ENCODE assay signal across 13 cellular contexts in the genomic region with DNA sequence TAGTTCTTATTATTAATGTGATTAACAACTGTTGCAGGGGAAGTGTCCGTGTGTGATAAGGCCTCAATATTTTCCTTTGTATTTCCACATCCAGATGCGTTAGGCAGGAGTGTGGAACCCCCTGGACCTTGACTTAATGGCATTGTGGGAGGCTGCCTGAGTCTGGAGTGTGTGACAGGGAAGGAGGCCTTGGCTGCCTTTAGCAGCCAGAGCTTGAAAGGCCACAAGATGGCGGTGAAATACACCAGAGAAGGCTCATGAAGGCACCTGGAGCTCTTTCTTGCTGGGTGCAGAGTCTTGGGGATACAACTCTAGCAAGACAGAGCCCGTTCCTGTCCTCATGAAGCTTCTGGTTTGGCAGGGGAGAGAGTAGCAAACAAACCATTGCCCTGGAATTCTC. TPM values are rescaled to one million over a fixed set of nuclear protein-coding genes. Genes with fewer than 3 reads are reported as not detected.
DNase-seq lines count a peak whose midpoint lies in the region; ATAC-seq and TF ChIP-seq lines count a peak whose summit lies in the region.
"Had no signal": no experiment of that assay in that cellular context is flagged by ENCODE, and none has a peak within 500 bp of the region (broad histone marks: within the 10 kb centered on the region; RNA-seq: fewer than 3 reads in every experiment).

No MANE protein-coding gene starts in this region.

- DNase-seq in ELF-1 (ENCODE audit: low read depth, low spot score) (peak; percentile 24), NCI-H69 (lab: John Stamatoyannopoulos, UW) (peak; percentile 21), dermis blood vessel endothelial cell (peak; percentile 53), NCI-H1105 (lab: John Stamatoyannopoulos, UW) (no peak), Peyer's patch (no peak), DMS153 treated with DMSO at 0.1 percent for 48 hours (lab: John Stamatoyannopoulos, UW; ENCODE audit: unreplicated experiment) (no peak)
- DNase-seq: left cardiac atrium; NCI-H774; stimulated activated CD4-positive, alpha-beta T cell treated with anti-CD3 and anti-CD28 coated beads, Interleukin-1b, Interleukin-23, amount 100 ng/mL, for 48 hours; stomach had no signal

- no peaks in the 10 kb centered on the region for H3K4me1 ChIP-seq in Peyer's patch
- H3K4me1 ChIP-seq: ascending aorta had no signal

- no peak overlapping the region for H3K4me3 ChIP-seq in Peyer's patch
- H3K4me3 ChIP-seq: ascending aorta, stomach had no signal

- no peak overlapping the region for H3K27ac ChIP-seq in 22Rv1
- H3K27ac ChIP-seq in Peyer's patch = no peak overlapping the region
- H3K27ac ChIP-seq: ascending aorta, stomach had no signal

- peak; percentile 28 for TF ChIP-seq CTCF in 22Rv1 (IDR thresholded peaks at IDR 0.05)
- peak in 2 of 6 experiments; percentile 19 to 35 for TF ChIP-seq CTCF in Peyer's patch (IDR thresholded peaks at IDR 0.05)

- H3K36me3 ChIP-seq in Peyer's patch = no peaks in the 10 kb centered on the region
- H3K36me3 ChIP-seq: ascending aorta, stomach had no signal

- H3K27me3 ChIP-seq in Peyer's patch = no peaks in the 10 kb centered on the region
- H3K27me3 ChIP-seq: ascending aorta, stomach had no signal

- ATAC-seq in HG02938 (IDR thresholded peaks at IDR 0.05; ENCODE audit: unreplicated experiment) = no peak

- TF ChIP-seq POLR2A in Peyer's patch (IDR thresholded peaks at IDR 0.05) = no peak

- no peaks in the 10 kb centered on the region for H3K9me3 ChIP-seq in Peyer's patch
- H3K9me3 ChIP-seq: ascending aorta, stomach had no signal

RNA-seq across cellular contexts. Expression of a gene that starts 36.9 kb away (rescaled TPM):
- total RNA-seq in dermis blood vessel endothelial cell (178 and 224 TPM in 2 replicates), Peyer's patch (100 to 1,000 TPM; 141 to 595 (median 211) TPM)

Comparison
In these comparisons a context has a peak if more than half of its experiments do, and no peak if none do; other contexts are left out.
1. DNase-seq: peak in ELF-1 (single experiment), NCI-H69 (single experiment) and dermis blood vessel endothelial cell (single experiment); none in NCI-H1105 (single experiment), Peyer's patch (0 of 3) and DMS153 treated with DMSO at 0.1 percent for 48 hours (single experiment).